In the genomic region with DNA sequence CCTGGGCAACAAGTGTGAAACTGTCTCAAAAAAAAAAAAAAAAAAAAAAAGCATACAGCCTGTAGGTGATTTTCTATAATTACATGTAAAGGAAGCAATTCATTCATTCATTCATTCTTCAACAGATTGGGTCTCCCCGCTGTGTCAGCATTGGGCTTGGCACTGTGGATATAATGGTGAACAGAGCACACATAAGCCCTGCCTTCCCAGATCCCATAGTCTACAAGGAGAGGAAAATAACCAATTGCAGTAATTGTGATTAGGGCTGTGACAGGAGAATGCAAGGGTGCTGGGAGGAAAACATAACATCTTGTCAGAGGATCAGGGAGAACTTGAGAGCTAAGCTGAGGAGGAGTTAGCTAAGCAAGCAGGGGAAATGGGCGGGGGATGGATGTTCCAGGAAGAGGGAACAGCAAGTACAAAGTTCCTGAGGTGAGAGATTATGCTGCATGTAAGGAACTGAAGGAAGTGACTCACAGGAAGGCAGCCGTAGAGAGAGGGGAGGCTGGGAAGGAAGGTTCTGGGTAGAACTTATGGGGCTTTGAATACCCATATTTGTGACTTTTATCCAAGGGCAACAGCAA, we compare ENCODE assay signal across 11 cellular contexts. TPM values are rescaled to one million over a fixed set of nuclear protein-coding genes. Genes with fewer than 3 reads are reported as not detected.
DNase-seq lines count a peak whose midpoint lies in the region; ATAC-seq lines count a peak whose summit lies in the region.
"Had no signal": no experiment of that assay in that cellular context is flagged by ENCODE, and none has a peak within 500 bp of the region (broad histone marks: within the 10 kb centered on the region; RNA-seq: fewer than 3 reads in every experiment).

No MANE protein-coding gene starts in this region.

- peak in 1 of 2 donors; percentile 36 for ATAC-seq in natural killer cell treated with Interleukin-12 subunit alpha and Interleukin-12 subunit beta and Interleukin-15 and Interleukin-18, amount 100 ng/mL, for 72 hours
- no peak for ATAC-seq in HG03457 (IDR thresholded peaks at IDR 0.05; ENCODE audit: unreplicated experiment)
- no peak for ATAC-seq in GM21526 (IDR thresholded peaks at IDR 0.05; ENCODE audit: low FRiP score, unreplicated experiment)
- ATAC-seq: GM12878 had no signal

- H3K4me1 Mint-ChIP-seq in natural killer cell treated with Interleukin-12 subunit alpha and Interleukin-12 subunit beta and Interleukin-15 and Interleukin-18, amount 100 ng/mL, for 72 hours (ENCODE audit: low read depth in 2 of 2) = peaks cover 8 to 10% of the 10 kb centered on the region in 2 donors
- H3K4me1 Mint-ChIP-seq: brain had no signal

- DNase-seq in COLO829 (ENCODE audit: low spot score) (peak; percentile 57), NCI-H82 treated with DMSO at 0.1 percent for 48 hours (lab: John Stamatoyannopoulos, UW; ENCODE audit: unreplicated experiment) (peak; percentile 19), epithelial cell of prostate (ENCODE audit: low read depth, low spot score) (peak; percentile 5), dedifferentiated amniotic fluid mesenchymal stem cell (ENCODE audit: extremely low spot score) (no peak), OCI-M2 (lab: John Stamatoyannopoulos, UW; ENCODE audit: unreplicated experiment) (no peak)
- no peak for DNase-seq in natural killer cell treated with Interleukin-12 subunit alpha and Interleukin-12 subunit beta and Interleukin-15 and Interleukin-18, amount 100 ng/mL, for 72 hours (ENCODE audit: low spot score)
- DNase-seq: NCI-H1417 had no signal

- H3K27ac Mint-ChIP-seq in natural killer cell treated with Interleukin-12 subunit alpha and Interleukin-12 subunit beta and Interleukin-15 and Interleukin-18, amount 100 ng/mL, for 72 hours = peak overlapping the region in 1 of 2 donors; percentile 7

- no peaks in the 10 kb centered on the region for H3K9me3 Mint-ChIP-seq in natural killer cell treated with Interleukin-12 subunit alpha and Interleukin-12 subunit beta and Interleukin-15 and Interleukin-18, amount 100 ng/mL, for 72 hours

- no peaks in the 10 kb centered on the region for H3K36me3 Mint-ChIP-seq in natural killer cell treated with Interleukin-12 subunit alpha and Interleukin-12 subunit beta and Interleukin-15 and Interleukin-18, amount 100 ng/mL, for 72 hours
- H3K36me3 Mint-ChIP-seq: brain had no signal

- H3K27ac ChIP-seq in epithelial cell of prostate = peak overlapping the region; percentile 60

- H3K4me3 Mint-ChIP-seq in natural killer cell treated with Interleukin-12 subunit alpha and Interleukin-12 subunit beta and Interleukin-15 and Interleukin-18, amount 100 ng/mL, for 72 hours = peak overlapping the region; percentile 26
- H3K4me3 Mint-ChIP-seq: brain had no signal

- peaks cover 0 to 8% of the 10 kb centered on the region in 2 donors for H3K27me3 Mint-ChIP-seq in natural killer cell treated with Interleukin-12 subunit alpha and Interleukin-12 subunit beta and Interleukin-15 and Interleukin-18, amount 100 ng/mL, for 72 hours

RNA-seq across cellular contexts. Expression of gene KLF9, which starts 24.0 kb away (rescaled TPM):
- 1 to 10 TPM; 3.3 to 4.0 TPM for total RNA-seq in natural killer cell treated with Interleukin-12 subunit alpha and Interleukin-12 subunit beta and Interleukin-15 and Interleukin-18, amount 100 ng/mL, for 72 hours

Comparison
In these comparisons a context has a peak if more than half of its experiments do, and no peak if none do; other contexts are left out.
1. DNase-seq: peak in COLO829 (single experiment), NCI-H82 treated with DMSO at 0.1 percent for 48 hours (single experiment) and epithelial cell of prostate (single experiment); none in natural killer cell treated with Interleukin-12 subunit alpha and Interleukin-12 subunit beta and Interleukin-15 and Interleukin-18, amount 100 ng/mL, for 72 hours (single experiment), dedifferentiated amniotic fluid mesenchymal stem cell (single experiment) and OCI-M2 (single experiment).